Comparison of ENCODE assay signal across 13 cellular contexts in genomic region chr6:134363323-134364039, GRCh38. TPM values are rescaled to one million over a fixed set of nuclear protein-coding genes. Genes with fewer than 3 reads are reported as not detected.
A peak's percentile ranks its signal among the peaks of the same experiment; 100 is the strongest.
DNase-seq lines count a peak whose midpoint lies in the region; ATAC-seq and TF ChIP-seq lines count a peak whose summit lies in the region.
"Had no signal": no experiment of that assay in that cellular context is flagged by ENCODE, and none has a peak within 500 bp of the region (broad histone marks: within the 10 kb centered on the region; RNA-seq: fewer than 3 reads in every experiment).

No MANE protein-coding gene starts in this region.

- DNase-seq in GM03348 (ENCODE audit: low spot score) (peak; percentile 62), NCI-H69 (lab: John Stamatoyannopoulos, UW) (peak; percentile 17), choroid plexus epithelial cell (ENCODE audit: low read depth) (peak; percentile 75), renal cortical epithelial cell (ENCODE audit: low read depth) (peak; percentile 67), NCI-H446 (lab: John Stamatoyannopoulos, UW) (no peak), GM13977 (ENCODE audit: low spot score) (no peak), left ventricle myocardium superior (no peak)
- DNase-seq: midbrain, NCI-H524, SJCRH30, WERI-Rb-1 had no signal

- TF ChIP-seq CTCF in choroid plexus epithelial cell (conservative IDR thresholded peaks at IDR 0.05; ENCODE audit: low read depth, low read length) (no peak), GM13977 (IDR thresholded peaks at IDR 0.05; ENCODE audit: extremely low read depth, insufficient read depth, missing control alignments) (no peak)

- ATAC-seq in GM21528 (IDR thresholded peaks at IDR 0.05; ENCODE audit: low FRiP score, unreplicated experiment) (no peak), left ventricle myocardium superior (no peak)

- in situ Hi-C loops in GM13977 (cut with MboI; ENCODE audit: low pct_unique_long_range_greater_than_20kb, low sequenced_read_pairs, unreplicated experiment): no loop called here

- H3K4me3 ChIP-seq in choroid plexus epithelial cell (ENCODE audit: low read depth, low read length): no peak overlapping the region
- H3K4me3 ChIP-seq: SJCRH30, suprapubic skin had no signal

- intact Hi-C loops in left ventricle myocardium superior (cut with micrococcal nuclease): no loop called here

RNA-seq across cellular contexts. Expression of gene SGK1, which starts 45.6 kb away (rescaled TPM):
- total RNA-seq in renal cortical epithelial cell: 77.6 and 560 TPM in 2 replicates
- 37.5 TPM for total RNA-seq in left ventricle myocardium superior

Comparison
In these comparisons a context has a peak if more than half of its experiments do, and no peak if none do; other contexts are left out.
1. DNase-seq: peak in GM03348 (single experiment), NCI-H69 (single experiment), choroid plexus epithelial cell (single experiment) and renal cortical epithelial cell (single experiment); none in NCI-H446 (0 of 2), GM13977 (single experiment) and left ventricle myocardium superior (single experiment).